Comparison of ENCODE assay signal across 1 cellular context in the genomic region with DNA sequence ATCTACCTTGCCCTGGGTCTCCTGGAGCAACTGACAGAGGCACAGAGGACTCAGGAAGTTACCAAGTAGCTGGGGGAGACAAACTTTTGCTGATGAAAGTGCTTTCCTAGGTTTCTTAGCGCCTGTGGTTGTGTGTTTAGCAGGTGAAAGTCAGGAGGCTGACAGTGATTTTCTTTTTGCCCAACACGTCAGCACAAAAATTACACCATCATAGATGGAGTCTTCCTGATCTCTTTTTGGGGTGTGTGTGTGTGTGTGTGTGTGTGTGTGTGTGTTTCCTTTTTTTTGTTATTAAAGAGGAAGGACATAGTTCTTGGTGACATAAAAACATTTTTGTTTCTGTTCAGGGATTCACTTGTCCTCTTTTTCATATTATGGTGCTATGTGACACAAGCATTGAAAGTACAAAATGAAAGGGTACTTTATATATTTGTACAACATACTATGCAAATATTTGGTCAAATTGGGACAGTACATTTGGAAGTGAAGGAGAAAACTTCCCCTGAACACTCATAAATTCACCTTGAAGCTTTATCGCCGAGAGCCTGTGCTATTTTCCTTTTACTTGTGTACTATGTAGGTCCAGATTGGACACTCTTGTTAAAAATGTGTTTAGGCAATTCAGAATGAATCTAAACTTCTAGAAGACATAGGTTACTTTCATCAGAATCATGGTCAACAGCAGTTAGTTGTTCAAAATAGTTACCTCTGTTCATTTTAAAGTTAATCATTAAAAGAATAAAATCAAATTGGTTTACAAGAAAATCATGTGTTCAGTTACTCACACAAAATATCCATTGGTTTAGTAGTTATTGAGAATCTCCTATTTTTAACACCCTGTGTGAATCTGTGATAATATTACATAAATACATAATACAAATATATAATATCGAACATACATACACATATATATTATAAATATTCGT.
TF ChIP-seq lines count a peak whose summit lies in the region.

No MANE protein-coding gene starts in this region.

TF ChIP-seq in HepG2, 621 proteins besides CTCF, POLR2A, EP300 and RAD21 (continued from another document):
- TF ChIP-seq, protein P1, sequence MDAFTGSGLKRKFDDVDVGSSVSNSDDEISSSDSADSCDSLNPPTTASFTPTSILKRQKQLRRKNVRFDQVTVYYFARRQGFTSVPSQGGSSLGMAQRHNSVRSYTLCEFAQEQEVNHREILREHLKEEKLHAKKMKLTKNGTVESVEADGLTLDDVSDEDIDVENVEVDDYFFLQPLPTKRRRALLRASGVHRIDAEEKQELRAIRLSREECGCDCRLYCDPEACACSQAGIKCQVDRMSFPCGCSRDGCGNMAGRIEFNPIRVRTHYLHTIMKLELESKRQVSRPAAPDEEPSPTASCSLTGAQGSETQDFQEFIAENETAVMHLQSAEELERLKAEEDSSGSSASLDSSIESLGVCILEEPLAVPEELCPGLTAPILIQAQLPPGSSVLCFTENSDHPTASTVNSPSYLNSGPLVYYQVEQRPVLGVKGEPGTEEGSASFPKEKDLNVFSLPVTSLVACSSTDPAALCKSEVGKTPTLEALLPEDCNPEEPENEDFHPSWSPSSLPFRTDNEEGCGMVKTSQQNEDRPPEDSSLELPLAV (CRISPR knock-in tag; conservative IDR thresholded peaks at IDR 0.05; ENCODE audit: low read depth), result no peak
- TF ChIP-seq, protein P2, sequence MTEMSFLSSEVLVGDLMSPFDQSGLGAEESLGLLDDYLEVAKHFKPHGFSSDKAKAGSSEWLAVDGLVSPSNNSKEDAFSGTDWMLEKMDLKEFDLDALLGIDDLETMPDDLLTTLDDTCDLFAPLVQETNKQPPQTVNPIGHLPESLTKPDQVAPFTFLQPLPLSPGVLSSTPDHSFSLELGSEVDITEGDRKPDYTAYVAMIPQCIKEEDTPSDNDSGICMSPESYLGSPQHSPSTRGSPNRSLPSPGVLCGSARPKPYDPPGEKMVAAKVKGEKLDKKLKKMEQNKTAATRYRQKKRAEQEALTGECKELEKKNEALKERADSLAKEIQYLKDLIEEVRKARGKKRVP (CRISPR knock-in tag; IDR thresholded peaks at IDR 0.05), result peak in 1 of 2 experiments; percentile 43; a peak in 1 of 4 replicates
- TF ChIP-seq ZNF816 (CRISPR knock-in tag; IDR thresholded peaks at IDR 0.05; ENCODE audit: borderline replicate concordance) (no peak), ZNF235 (CRISPR knock-in tag; IDR thresholded peaks at IDR 0.05; ENCODE audit: borderline replicate concordance) (no peak), CEBPG (CRISPR knock-in tag; IDR thresholded peaks at IDR 0.05) (no peak), MAFK (conservative IDR thresholded peaks at IDR 0.05 in 1 of 2, IDR thresholded peaks at IDR 0.05 in 1 of 2; ENCODE audit: low read length in 2 of 2) (0 out of 4 replicates have a peak, but pooled peaks of 1 of the 2 experiments have one; percentile 25), ZNF737 (CRISPR knock-in tag; IDR thresholded peaks at IDR 0.05; ENCODE audit: borderline replicate concordance) (no peak), KMT2A (CRISPR knock-in tag; IDR thresholded peaks at IDR 0.05) (no peak)
